17 cellular contexts compared by ENCODE assay signal in the genomic region with DNA sequence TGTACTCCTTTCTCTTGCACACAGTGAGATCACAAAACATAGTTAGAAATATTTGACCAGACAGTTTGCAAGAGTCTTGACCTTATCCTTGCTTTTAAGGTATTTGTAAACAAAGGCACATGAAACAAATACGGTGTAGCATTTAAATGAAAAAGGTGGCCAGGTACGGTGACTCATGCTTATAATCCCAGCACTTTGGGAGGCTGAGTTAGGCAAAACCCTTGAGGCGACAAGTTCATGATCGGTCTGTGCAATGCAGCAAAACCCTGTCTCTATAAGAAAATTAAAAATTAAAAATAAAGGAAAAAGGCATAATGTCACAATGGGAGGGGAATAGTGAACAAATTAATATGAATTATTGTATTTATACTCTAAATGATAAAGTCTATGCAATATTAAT.
A peak's percentile ranks its signal among the peaks of the same experiment; 100 is the strongest.
DNase-seq lines count a peak whose midpoint lies in the region; ATAC-seq and TF ChIP-seq lines count a peak whose summit lies in the region.
"Had no signal": no experiment of that assay in that cellular context is flagged by ENCODE, and none has a peak within 500 bp of the region (broad histone marks: within the 10 kb centered on the region; RNA-seq: fewer than 3 reads in every experiment).

No MANE protein-coding gene starts in this region.

- no peaks in the 10 kb centered on the region for H4K20me1 ChIP-seq in PC-9 (ENCODE audit: insufficient read depth)

- no peaks in the 10 kb centered on the region for H3K27me3 Mint-ChIP-seq in endodermal cell (ENCODE audit: insufficient read depth)
- H3K27me3 Mint-ChIP-seq: IgD-negative memory B cell had no signal

- H3K36me3 Mint-ChIP-seq in endodermal cell (ENCODE audit: low read depth), result no peaks in the 10 kb centered on the region
- H3K36me3 Mint-ChIP-seq: IgD-negative memory B cell had no signal

- H3K4me3 ChIP-seq in PC-9, result no peak overlapping the region
- no peak overlapping the region for H3K4me3 ChIP-seq in endodermal cell (ENCODE audit: low read length)

- H3K4me1 ChIP-seq in PC-9 (replicated peaks; ENCODE audit: insufficient read depth) (peaks cover 13% of the 10 kb centered on the region), endodermal cell (ENCODE audit: control insufficient read depth, insufficient read depth, low read length) (peaks cover 9% of the 10 kb centered on the region)
- H3K4me1 ChIP-seq: BE2C, Caco-2 had no signal

- H2AFZ ChIP-seq in PC-9, result no peak overlapping the region

- DNase-seq in DMS53 treated with DMSO at 0.1 percent for 48 hours (lab: John Stamatoyannopoulos, UW; ENCODE audit: unreplicated experiment), result peak; percentile 31
- peak in 1 of 2 experiments; percentile 59 for DNase-seq in PC-9
- DNase-seq in endodermal cell, result no peak
- no peak for DNase-seq in NCI-H2107 treated with DMSO at 0.1 percent for 48 hours (lab: John Stamatoyannopoulos, UW; ENCODE audit: unreplicated experiment)
- DNase-seq in hypothalamus (lab: John Stamatoyannopoulos, UW), result no peak
- DNase-seq: ACHN; BE2C; C1 segment of cervical spinal cord; Caco-2; CD4-positive, alpha-beta T cell; DMS153; HCEC 1CT; KBM-7 had no signal

- TF ChIP-seq CTCF in PC-9 (conservative IDR thresholded peaks at IDR 0.05), result no peak
- no peak for TF ChIP-seq CTCF in endodermal cell (conservative IDR thresholded peaks at IDR 0.05)

- no peak overlapping the region for H3K9ac ChIP-seq in endodermal cell (ENCODE audit: extremely low read depth, low read length, poor library complexity, severe bottlenecking)

- CTCF ChIA-PET in PC-9 (lab: Charles Lee), result no interaction called here

- no peaks in the 10 kb centered on the region for H3K9me2 ChIP-seq in PC-9 (ENCODE audit: insufficient read depth)

- H3K36me3 ChIP-seq in PC-9 (ENCODE audit: low read depth) (no peaks in the 10 kb centered on the region), endodermal cell (ENCODE audit: control insufficient read depth, insufficient read depth, low read length) (no peaks in the 10 kb centered on the region)
- H3K36me3 ChIP-seq: BE2C had no signal

- H3K4me1 Mint-ChIP-seq in endodermal cell, result peaks cover 52% of the 10 kb centered on the region
- H3K4me1 Mint-ChIP-seq: IgD-negative memory B cell had no signal

- ATAC-seq in HG03571 (IDR thresholded peaks at IDR 0.05; ENCODE audit: unreplicated experiment) (no peak), HG02885 (IDR thresholded peaks at IDR 0.05; ENCODE audit: poor library complexity, unreplicated experiment) (no peak)
- ATAC-seq: HepG2 had no signal

- no peak overlapping the region for H3K4me3 Mint-ChIP-seq in endodermal cell
- H3K4me3 Mint-ChIP-seq: CD4-positive, alpha-beta T cell; IgD-negative memory B cell had no signal

- WGBS in endodermal cell (ENCODE audit: insufficient coverage in 1 of 2, insufficient read length in 1 of 2), 2 experiments, result 76 to 85% methylated on average over 4 of the region's 4 CpGs

- H3K4me2 ChIP-seq in PC-9, result peak overlapping the region; percentile 29; the same call in 1 of the 2 replicates

- H3K27ac Mint-ChIP-seq in endodermal cell, result peak overlapping the region; percentile 32
- H3K27ac Mint-ChIP-seq: CD4-positive, alpha-beta T cell; IgD-negative memory B cell had no signal

- H3K27ac ChIP-seq in PC-9 (no peak overlapping the region), endodermal cell (ENCODE audit: low read depth, low read length) (no peak overlapping the region)

- H3K9me3 ChIP-seq in PC-9 (ENCODE audit: insufficient read depth, low read depth), result no peaks in the 10 kb centered on the region
- H3K9me3 ChIP-seq in endodermal cell (ENCODE audit: control insufficient read depth, low read length), result no peaks in the 10 kb centered on the region
- H3K9me3 ChIP-seq: BE2C, Caco-2 had no signal

- no peaks in the 10 kb centered on the region for H3K79me2 ChIP-seq in PC-9 (ENCODE audit: low read depth)

- H3K27me3 ChIP-seq in PC-9 (ENCODE audit: insufficient read depth, low read depth) (no peaks in the 10 kb centered on the region), endodermal cell (ENCODE audit: control insufficient read depth, insufficient read depth, low read length, poor library complexity, severe bottlenecking) (no peaks in the 10 kb centered on the region)
- H3K27me3 ChIP-seq: BE2C had no signal

- H3F3A ChIP-seq in PC-9 (ENCODE audit: insufficient read depth, low read depth), result no peaks in the 10 kb centered on the region

- BruUV-seq in PC-9 (replicated peaks; lab: Mats Ljungman, UMichigan), result no TSS peak

- POLR2A ChIA-PET in PC-9 (lab: Charles Lee; ENCODE audit: unreplicated experiment), result no interaction called here

- intact Hi-C loops in PC-9 (cut with micrococcal nuclease; ENCODE audit: unreplicated experiment), result no loop called here

- H3K9me3 Mint-ChIP-seq in endodermal cell, result no peaks in the 10 kb centered on the region
- H3K9me3 Mint-ChIP-seq: CD4-positive, alpha-beta T cell; IgD-negative memory B cell had no signal
